In the genomic region with DNA sequence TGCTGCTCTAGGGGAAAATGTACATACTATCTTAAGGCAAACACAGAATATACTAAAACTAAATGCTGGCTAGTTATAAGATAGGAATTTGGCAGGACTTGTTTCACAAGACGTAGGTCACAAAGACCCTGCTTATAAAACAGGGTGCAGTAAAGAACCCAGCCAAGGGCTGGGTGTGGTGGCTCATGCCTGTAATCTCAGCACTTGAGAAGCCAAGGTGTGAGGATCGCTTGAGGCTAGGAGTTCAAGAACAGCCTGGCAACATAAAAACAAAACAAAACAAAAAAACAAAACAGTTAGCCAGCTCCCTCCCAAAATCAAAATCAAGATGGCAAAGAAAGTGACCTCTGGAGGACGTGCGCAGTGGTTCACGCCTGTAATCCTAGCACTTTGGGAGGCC, we compare ENCODE assay signal across 26 cellular contexts. TPM values are rescaled to one million over a fixed set of nuclear protein-coding genes. Genes with fewer than 3 reads are reported as not detected.
DNase-seq lines count a peak whose midpoint lies in the region; TF ChIP-seq lines count a peak whose summit lies in the region.
"Had no signal": no experiment of that assay in that cellular context is flagged by ENCODE, and none has a peak within 500 bp of the region (broad histone marks: within the 10 kb centered on the region; RNA-seq: fewer than 3 reads in every experiment).

No MANE protein-coding gene starts in this region.

- no peaks in the 10 kb centered on the region for H3K9me3 Mint-ChIP-seq in endothelial cell (ENCODE audit: unreplicated experiment)
- H3K9me3 Mint-ChIP-seq in mesothelial cell of epicardium, result no peaks in the 10 kb centered on the region
- no peaks in the 10 kb centered on the region for H3K9me3 Mint-ChIP-seq in type B pancreatic cell
- no peaks in the 10 kb centered on the region for H3K9me3 Mint-ChIP-seq in activated T-cell treated with anti-CD3 and anti-CD28 coated beads, Interleukin-2, amount 50 U/mL, for 24 hours
- H3K9me3 Mint-ChIP-seq: activated B cell treated with CpG ODN at 0.5 μM for 24 hours; activated naive CD8-positive, alpha-beta T cell treated with anti-CD3 and anti-CD28 coated beads, Interleukin-2, amount 10 ng/mL, durations not matched to agents 7 days and 5 days; HFFc6; T-cell had no signal

- H3K27me3 Mint-ChIP-seq in endothelial cell (ENCODE audit: unreplicated experiment) (no peaks in the 10 kb centered on the region), mesothelial cell of epicardium (ENCODE audit: low read depth) (no peaks in the 10 kb centered on the region), type B pancreatic cell (no peaks in the 10 kb centered on the region)
- H3K27me3 Mint-ChIP-seq in activated T-cell treated with anti-CD3 and anti-CD28 coated beads, Interleukin-2, amount 50 U/mL, for 24 hours, result no peaks in the 10 kb centered on the region
- H3K27me3 Mint-ChIP-seq: activated B cell treated with CpG ODN at 0.5 μM for 24 hours, T-cell had no signal

- H3K4me3 Mint-ChIP-seq in endothelial cell (ENCODE audit: unreplicated experiment) (no peak overlapping the region), mesothelial cell of epicardium (no peak overlapping the region), type B pancreatic cell (peak overlapping the region; percentile 55)
- no peak overlapping the region for H3K4me3 Mint-ChIP-seq in activated T-cell treated with anti-CD3 and anti-CD28 coated beads, Interleukin-2, amount 50 U/mL, for 24 hours
- H3K4me3 Mint-ChIP-seq: activated B cell treated with CpG ODN at 0.5 μM for 24 hours; activated naive CD8-positive, alpha-beta T cell treated with anti-CD3 and anti-CD28 coated beads, Interleukin-2, amount 10 ng/mL, durations not matched to agents 7 days and 5 days; HFFc6; T-cell had no signal

- H3K27ac Mint-ChIP-seq in endothelial cell (ENCODE audit: unreplicated experiment), result peak overlapping the region; percentile 99
- peak overlapping the region; percentile 21 for H3K27ac Mint-ChIP-seq in mesothelial cell of epicardium
- peak overlapping the region; percentile 89 for H3K27ac Mint-ChIP-seq in type B pancreatic cell
- H3K27ac Mint-ChIP-seq in activated T-cell treated with anti-CD3 and anti-CD28 coated beads, Interleukin-2, amount 50 U/mL, for 24 hours, result no peak overlapping the region
- H3K27ac Mint-ChIP-seq: activated B cell treated with CpG ODN at 0.5 μM for 24 hours; activated naive CD8-positive, alpha-beta T cell treated with anti-CD3 and anti-CD28 coated beads, Interleukin-2, amount 10 ng/mL, durations not matched to agents 7 days and 5 days; HFFc6 had no signal

- TF ChIP-seq CTCF in VCaP (conservative IDR thresholded peaks at IDR 0.05) (no peak), endothelial cell (IDR thresholded peaks at IDR 0.05; ENCODE audit: unreplicated experiment) (no peak), mesothelial cell of epicardium (IDR thresholded peaks at IDR 0.05; ENCODE audit: unreplicated experiment) (no peak), type B pancreatic cell (conservative IDR thresholded peaks at IDR 0.05) (no peak)

- H3K4me1 Mint-ChIP-seq in endothelial cell (ENCODE audit: unreplicated experiment) (peaks cover 15% of the 10 kb centered on the region), mesothelial cell of epicardium (peaks cover 16% of the 10 kb centered on the region), type B pancreatic cell (ENCODE audit: unreplicated experiment) (peaks cover 7% of the 10 kb centered on the region)
- H3K4me1 Mint-ChIP-seq in activated T-cell treated with anti-CD3 and anti-CD28 coated beads, Interleukin-2, amount 50 U/mL, for 24 hours (ENCODE audit: low read depth), result peaks cover 37% of the 10 kb centered on the region

- H3K36me3 Mint-ChIP-seq in endothelial cell (ENCODE audit: low read depth, unreplicated experiment) (peaks cover 3% of the 10 kb centered on the region), mesothelial cell of epicardium (no peaks in the 10 kb centered on the region), type B pancreatic cell (no peaks in the 10 kb centered on the region)
- H3K36me3 Mint-ChIP-seq in activated T-cell treated with anti-CD3 and anti-CD28 coated beads, Interleukin-2, amount 50 U/mL, for 24 hours (ENCODE audit: low read depth), result no peaks in the 10 kb centered on the region
- H3K36me3 Mint-ChIP-seq: activated naive CD8-positive, alpha-beta T cell treated with anti-CD3 and anti-CD28 coated beads, Interleukin-2, amount 10 ng/mL, durations not matched to agents 7 days and 5 days; T-cell had no signal

- peak overlapping the region; percentile 81; the same call in 1 of the 2 replicates for H3K27ac ChIP-seq in VCaP
- H3K27ac ChIP-seq: BLaER1, psoas muscle, thoracic aorta had no signal

- no peak for DNase-seq in endothelial cell (ENCODE audit: low spot score)
- DNase-seq in mesothelial cell of epicardium (ENCODE audit: low spot score in 2 of 2, unreplicated experiment in 2 of 2), result no peak
- no peak for DNase-seq in type B pancreatic cell (ENCODE audit: extremely low spot score, unreplicated experiment)
- no peak for DNase-seq in stimulated activated CD4-positive, alpha-beta T cell treated with anti-CD3 and anti-CD28 coated beads, Interleukin-12 subunit alpha, Interleukin-12 subunit beta, amount 100 ng/mL, for 4 hours
- DNase-seq in DMS53 treated with DMSO at 0.1 percent for 48 hours (lab: John Stamatoyannopoulos, UW; ENCODE audit: unreplicated experiment), result no peak
- DNase-seq in activated T-cell treated with anti-CD3 and anti-CD28 coated beads, Interleukin-2, amount 50 U/mL, for 24 hours, result no peak
- DNase-seq: activated B cell treated with CpG ODN at 0.5 μM for 24 hours; activated gamma-delta T cell treated with Interleukin-2 at 50 U/mL for 16 hours; activated naive CD8-positive, alpha-beta T cell treated with anti-CD3 and anti-CD28 coated beads, Interleukin-2, amount 10 ng/mL, durations not matched to agents 7 days and 5 days; activated T-cell treated with anti-CD3 and anti-CD28 coated beads, Interleukin-2, amount 50 U/mL, for 48 hours; effector CD8-positive, alpha-beta T cell; foreskin melanocyte; HFFc6; hypothalamus; mesenchymal stem cell; NCI-H1092; NCI-H187; NCI-H446 treated with DMSO at 0.1 percent for 48 hours; NCI-H774; psoas muscle; stimulated activated naive CD8-positive, alpha-beta T cell treated with anti-CD3 and anti-CD28 coated beads, Interleukin-15, Interleukin-2, amounts not matched to agents 100 U/mL and 50 U/mL, for 24 hours had no signal

RNA-seq across cellular contexts. Expression of gene DENND4C, which starts 49.5 kb away (rescaled TPM):
- total RNA-seq in endothelial cell (ENCODE audit: unreplicated experiment) (35.6 TPM), mesothelial cell of epicardium (72.7 to 75.2 TPM (median 73.9 TPM) in 3 replicates), type B pancreatic cell (ENCODE audit: low replicate concordance) (36.6 and 54.1 TPM in 2 replicates)

RNA-seq across cellular contexts. Expression of gene PLIN2, which starts 53.7 kb away (rescaled TPM):
- total RNA-seq in endothelial cell (ENCODE audit: unreplicated experiment), result 60.0 TPM
- total RNA-seq in mesothelial cell of epicardium, result 95.1 to 99.4 TPM (median 96.9 TPM) in 3 replicates
- 79.1 and 95.1 TPM in 2 replicates for total RNA-seq in type B pancreatic cell (ENCODE audit: low replicate concordance)
- total RNA-seq: HT1080 had no signal
